14 cellular contexts compared by ENCODE assay signal in genomic region chr5:19795218-19795617, GRCh38.
A peak's percentile ranks its signal among the peaks of the same experiment; 100 is the strongest.
DNase-seq lines count a peak whose midpoint lies in the region; ATAC-seq and TF ChIP-seq lines count a peak whose summit lies in the region.
"Had no signal": no experiment of that assay in that cellular context is flagged by ENCODE, and none has a peak within 500 bp of the region (broad histone marks: within the 10 kb centered on the region; RNA-seq: fewer than 3 reads in every experiment).

No MANE protein-coding gene starts in this region.

- intact Hi-C loops in CD14-positive monocyte (cut with micrococcal nuclease) = no loop called here

- H3K4me2 ChIP-seq in hepatocyte = no peak overlapping the region

- H3K27ac ChIP-seq in hepatocyte = no peak overlapping the region
- H3K27ac ChIP-seq: pancreas had no signal

- peaks cover 13% of the 10 kb centered on the region for H3K4me1 Mint-ChIP-seq in WTC11
- H3K4me1 Mint-ChIP-seq in CD14-positive monocyte = no peaks in the 10 kb centered on the region
- H3K4me1 Mint-ChIP-seq: activated naive CD4-positive, alpha-beta T cell treated with anti-CD3 and anti-CD28 coated beads, Interleukin-2, amount 10 ng/mL, durations not matched to agents 7 days and 5 days had no signal

- H3K4me1 ChIP-seq in hepatocyte (ENCODE audit: insufficient read depth) = no peaks in the 10 kb centered on the region
- H3K4me1 ChIP-seq: pancreas had no signal

- no peaks in the 10 kb centered on the region for H3K27me3 Mint-ChIP-seq in WTC11 (ENCODE audit: low read depth)
- no peaks in the 10 kb centered on the region for H3K27me3 Mint-ChIP-seq in CD14-positive monocyte (ENCODE audit: low read depth in 3 of 3)
- H3K27me3 Mint-ChIP-seq: activated naive CD4-positive, alpha-beta T cell treated with anti-CD3 and anti-CD28 coated beads, Interleukin-2, amount 10 ng/mL, durations not matched to agents 7 days and 5 days; effector memory CD8-positive, alpha-beta T cell had no signal

- CTCF ChIA-PET in WTC11 (lab: Charles Lee) = no interaction called here

- peak; percentile 18 for DNase-seq in AG09309 (ENCODE audit: low read depth)
- DNase-seq in HCEC 1CT = peak; percentile 61
- peak; percentile 13 for DNase-seq in WTC11 (ENCODE audit: low spot score)
- peak; percentile 32 for DNase-seq in hepatocyte (ENCODE audit: low spot score)
- no peak for DNase-seq in NCI-H2081 treated with DMSO at 0.1 percent for 48 hours (lab: John Stamatoyannopoulos, UW)
- no peak for DNase-seq in HUDEP-2 (lab: John Stamatoyannopoulos, UW; ENCODE audit: unreplicated experiment in 76 of 76)
- no peak for DNase-seq in CD14-positive monocyte (ENCODE audit: low spot score)
- DNase-seq: activated CD4-positive, CD25-positive, alpha-beta regulatory T cell treated with anti-CD3 and anti-CD28 coated beads, Interleukin-2, amount 50 U/mL, for 72 hours; activated naive CD4-positive, alpha-beta T cell treated with anti-CD3 and anti-CD28 coated beads, Interleukin-2, amount 10 ng/mL, durations not matched to agents 7 days and 5 days; effector memory CD8-positive, alpha-beta T cell; left colon; NCI-H1105; pancreas had no signal

- no peak overlapping the region for H2AFZ ChIP-seq in hepatocyte

- H3K4me3 ChIP-seq in AG09309 (ENCODE audit: control insufficient read depth, low read depth, low read length) (no peak overlapping the region), hepatocyte (no peak overlapping the region)
- H3K4me3 ChIP-seq: pancreas had no signal

- peak; percentile 85 for ATAC-seq in WTC11
- no peak for ATAC-seq in GM19397 (IDR thresholded peaks at IDR 0.05; ENCODE audit: unreplicated experiment)
- ATAC-seq: effector memory CD8-positive, alpha-beta T cell; left colon had no signal

- no peaks in the 10 kb centered on the region for H3K36me3 ChIP-seq in hepatocyte (replicated peaks; ENCODE audit: insufficient read depth, low read depth)
- H3K36me3 ChIP-seq: pancreas had no signal

- POLR2A ChIA-PET in WTC11 (lab: Charles Lee) = no interaction called here

- no peaks in the 10 kb centered on the region for H3K9me2 ChIP-seq in hepatocyte (replicated peaks; ENCODE audit: insufficient read depth)

- WGBS in hepatocyte (ENCODE audit: low lambda C conversion rate, missing lambda C conversion rate) = 57% methylated on average over 1 of the region's 1 CpG

- H3K9me3 Mint-ChIP-seq in WTC11 (no peaks in the 10 kb centered on the region), CD14-positive monocyte (peaks cover 0 to 2% (median 0%) of the 10 kb centered on the region in 7 donors)
- H3K9me3 Mint-ChIP-seq: activated naive CD4-positive, alpha-beta T cell treated with anti-CD3 and anti-CD28 coated beads, Interleukin-2, amount 10 ng/mL, durations not matched to agents 7 days and 5 days had no signal

- H3K27ac Mint-ChIP-seq in WTC11 = no peak overlapping the region
- H3K27ac Mint-ChIP-seq in CD14-positive monocyte = no peak overlapping the region
- H3K27ac Mint-ChIP-seq: activated naive CD4-positive, alpha-beta T cell treated with anti-CD3 and anti-CD28 coated beads, Interleukin-2, amount 10 ng/mL, durations not matched to agents 7 days and 5 days; effector memory CD8-positive, alpha-beta T cell had no signal

- H3K27me3 ChIP-seq in hepatocyte = no peaks in the 10 kb centered on the region
- H3K27me3 ChIP-seq: pancreas had no signal

- no peaks in the 10 kb centered on the region for H3K79me2 ChIP-seq in hepatocyte

- no peaks in the 10 kb centered on the region for H3K9me3 ChIP-seq in hepatocyte (ENCODE audit: low read depth)
- H3K9me3 ChIP-seq: pancreas had no signal

- TF ChIP-seq CTCF in AG09309 (IDR thresholded peaks at IDR 0.05; ENCODE audit: control insufficient read depth, insufficient read depth, low read depth, low read length, missing control alignments) (peak; percentile 63), WTC11 (IDR thresholded peaks at IDR 0.05) (no peak), hepatocyte (IDR thresholded peaks at IDR 0.05; ENCODE audit: poor library complexity) (peak; percentile 34), CD14-positive monocyte (IDR thresholded peaks at IDR 0.05) (no peak)

- H3K4me3 Mint-ChIP-seq in WTC11 (no peak overlapping the region), CD14-positive monocyte (no peak overlapping the region)
- H3K4me3 Mint-ChIP-seq: activated naive CD4-positive, alpha-beta T cell treated with anti-CD3 and anti-CD28 coated beads, Interleukin-2, amount 10 ng/mL, durations not matched to agents 7 days and 5 days; effector memory CD8-positive, alpha-beta T cell had no signal

- H4K20me1 ChIP-seq in hepatocyte (ENCODE audit: insufficient read depth, poor library complexity, severe bottlenecking) = no peaks in the 10 kb centered on the region

- H3K36me3 Mint-ChIP-seq in WTC11 (no peaks in the 10 kb centered on the region), CD14-positive monocyte (no peaks in the 10 kb centered on the region)
- H3K36me3 Mint-ChIP-seq: activated naive CD4-positive, alpha-beta T cell treated with anti-CD3 and anti-CD28 coated beads, Interleukin-2, amount 10 ng/mL, durations not matched to agents 7 days and 5 days had no signal

TF ChIP-seq in WTC11, 78 proteins besides CTCF, POLR2A, EP300 and RAD21 (continues in another document):
- no peak for TF ChIP-seq ZBTB21 (CRISPR knock-in tag; IDR thresholded peaks at IDR 0.05; ENCODE audit: borderline replicate concordance)
- TF ChIP-seq NFYB (CRISPR knock-in tag; conservative IDR thresholded peaks at IDR 0.05; ENCODE audit: low read depth) = no peak
- TF ChIP-seq, protein P1, sequence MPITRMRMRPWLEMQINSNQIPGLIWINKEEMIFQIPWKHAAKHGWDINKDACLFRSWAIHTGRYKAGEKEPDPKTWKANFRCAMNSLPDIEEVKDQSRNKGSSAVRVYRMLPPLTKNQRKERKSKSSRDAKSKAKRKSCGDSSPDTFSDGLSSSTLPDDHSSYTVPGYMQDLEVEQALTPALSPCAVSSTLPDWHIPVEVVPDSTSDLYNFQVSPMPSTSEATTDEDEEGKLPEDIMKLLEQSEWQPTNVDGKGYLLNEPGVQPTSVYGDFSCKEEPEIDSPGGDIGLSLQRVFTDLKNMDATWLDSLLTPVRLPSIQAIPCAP (CRISPR knock-in tag; IDR thresholded peaks at IDR 0.05) = no peak
- TF ChIP-seq, protein P2, sequence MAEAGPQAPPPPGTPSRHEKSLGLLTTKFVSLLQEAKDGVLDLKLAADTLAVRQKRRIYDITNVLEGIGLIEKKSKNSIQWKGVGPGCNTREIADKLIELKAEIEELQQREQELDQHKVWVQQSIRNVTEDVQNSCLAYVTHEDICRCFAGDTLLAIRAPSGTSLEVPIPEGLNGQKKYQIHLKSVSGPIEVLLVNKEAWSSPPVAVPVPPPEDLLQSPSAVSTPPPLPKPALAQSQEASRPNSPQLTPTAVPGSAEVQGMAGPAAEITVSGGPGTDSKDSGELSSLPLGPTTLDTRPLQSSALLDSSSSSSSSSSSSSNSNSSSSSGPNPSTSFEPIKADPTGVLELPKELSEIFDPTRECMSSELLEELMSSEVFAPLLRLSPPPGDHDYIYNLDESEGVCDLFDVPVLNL (CRISPR knock-in tag; IDR thresholded peaks at IDR 0.05; ENCODE audit: borderline replicate concordance, low read depth) = no peak
- TF ChIP-seq ETV6 (CRISPR knock-in tag; IDR thresholded peaks at IDR 0.05) = no peak
- no peak for TF ChIP-seq ZNF416 (CRISPR knock-in tag; IDR thresholded peaks at IDR 0.05)
- no peak for TF ChIP-seq PRRX2 (CRISPR knock-in tag; IDR thresholded peaks at IDR 0.05)
- TF ChIP-seq, protein P3, sequence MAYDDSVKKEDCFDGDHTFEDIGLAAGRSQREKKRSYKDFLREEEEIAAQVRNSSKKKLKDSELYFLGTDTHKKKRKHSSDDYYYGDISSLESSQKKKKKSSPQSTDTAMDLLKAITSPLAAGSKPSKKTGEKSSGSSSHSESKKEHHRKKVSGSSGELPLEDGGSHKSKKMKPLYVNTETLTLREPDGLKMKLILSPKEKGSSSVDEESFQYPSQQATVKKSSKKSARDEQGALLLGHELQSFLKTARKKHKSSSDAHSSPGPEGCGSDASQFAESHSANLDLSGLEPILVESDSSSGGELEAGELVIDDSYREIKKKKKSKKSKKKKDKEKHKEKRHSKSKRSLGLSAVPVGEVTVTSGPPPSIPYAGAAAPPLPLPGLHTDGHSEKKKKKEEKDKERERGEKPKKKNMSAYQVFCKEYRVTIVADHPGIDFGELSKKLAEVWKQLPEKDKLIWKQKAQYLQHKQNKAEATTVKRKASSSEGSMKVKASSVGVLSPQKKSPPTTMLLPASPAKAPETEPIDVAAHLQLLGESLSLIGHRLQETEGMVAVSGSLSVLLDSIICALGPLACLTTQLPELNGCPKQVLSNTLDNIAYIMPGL (CRISPR knock-in tag; IDR thresholded peaks at IDR 0.05) = no peak
- TF ChIP-seq, protein P4, sequence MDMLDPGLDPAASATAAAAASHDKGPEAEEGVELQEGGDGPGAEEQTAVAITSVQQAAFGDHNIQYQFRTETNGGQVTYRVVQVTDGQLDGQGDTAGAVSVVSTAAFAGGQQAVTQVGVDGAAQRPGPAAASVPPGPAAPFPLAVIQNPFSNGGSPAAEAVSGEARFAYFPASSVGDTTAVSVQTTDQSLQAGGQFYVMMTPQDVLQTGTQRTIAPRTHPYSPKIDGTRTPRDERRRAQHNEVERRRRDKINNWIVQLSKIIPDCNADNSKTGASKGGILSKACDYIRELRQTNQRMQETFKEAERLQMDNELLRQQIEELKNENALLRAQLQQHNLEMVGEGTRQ (CRISPR knock-in tag; IDR thresholded peaks at IDR 0.05) = no peak
- TF ChIP-seq, protein P5, sequence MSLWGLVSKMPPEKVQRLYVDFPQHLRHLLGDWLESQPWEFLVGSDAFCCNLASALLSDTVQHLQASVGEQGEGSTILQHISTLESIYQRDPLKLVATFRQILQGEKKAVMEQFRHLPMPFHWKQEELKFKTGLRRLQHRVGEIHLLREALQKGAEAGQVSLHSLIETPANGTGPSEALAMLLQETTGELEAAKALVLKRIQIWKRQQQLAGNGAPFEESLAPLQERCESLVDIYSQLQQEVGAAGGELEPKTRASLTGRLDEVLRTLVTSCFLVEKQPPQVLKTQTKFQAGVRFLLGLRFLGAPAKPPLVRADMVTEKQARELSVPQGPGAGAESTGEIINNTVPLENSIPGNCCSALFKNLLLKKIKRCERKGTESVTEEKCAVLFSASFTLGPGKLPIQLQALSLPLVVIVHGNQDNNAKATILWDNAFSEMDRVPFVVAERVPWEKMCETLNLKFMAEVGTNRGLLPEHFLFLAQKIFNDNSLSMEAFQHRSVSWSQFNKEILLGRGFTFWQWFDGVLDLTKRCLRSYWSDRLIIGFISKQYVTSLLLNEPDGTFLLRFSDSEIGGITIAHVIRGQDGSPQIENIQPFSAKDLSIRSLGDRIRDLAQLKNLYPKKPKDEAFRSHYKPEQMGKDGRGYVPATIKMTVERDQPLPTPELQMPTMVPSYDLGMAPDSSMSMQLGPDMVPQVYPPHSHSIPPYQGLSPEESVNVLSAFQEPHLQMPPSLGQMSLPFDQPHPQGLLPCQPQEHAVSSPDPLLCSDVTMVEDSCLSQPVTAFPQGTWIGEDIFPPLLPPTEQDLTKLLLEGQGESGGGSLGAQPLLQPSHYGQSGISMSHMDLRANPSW (CRISPR knock-in tag; conservative IDR thresholded peaks at IDR 0.05; ENCODE audit: low read depth) = no peak
- no peak for TF ChIP-seq ZNF396 (CRISPR knock-in tag; IDR thresholded peaks at IDR 0.05; ENCODE audit: borderline replicate concordance)
- TF ChIP-seq ZNF423 (CRISPR knock-in tag; IDR thresholded peaks at IDR 0.05) = no peak
- TF ChIP-seq HMGA2 (CRISPR knock-in tag; IDR thresholded peaks at IDR 0.05) = no peak

Comparison
In these comparisons a context has a peak if more than half of its experiments do, and no peak if none do; other contexts are left out.
1. DNase-seq: peak in AG09309 (single experiment), HCEC 1CT (single experiment), WTC11 (single experiment) and hepatocyte (single experiment); none in NCI-H2081 treated with DMSO at 0.1 percent for 48 hours (single experiment), HUDEP-2 (0 of 76) and CD14-positive monocyte (single experiment).
2. CTCF ChIP-seq: peak in AG09309 (single experiment) and hepatocyte (single experiment); none in WTC11 (single experiment) and CD14-positive monocyte (single experiment).